In the genomic region with DNA sequence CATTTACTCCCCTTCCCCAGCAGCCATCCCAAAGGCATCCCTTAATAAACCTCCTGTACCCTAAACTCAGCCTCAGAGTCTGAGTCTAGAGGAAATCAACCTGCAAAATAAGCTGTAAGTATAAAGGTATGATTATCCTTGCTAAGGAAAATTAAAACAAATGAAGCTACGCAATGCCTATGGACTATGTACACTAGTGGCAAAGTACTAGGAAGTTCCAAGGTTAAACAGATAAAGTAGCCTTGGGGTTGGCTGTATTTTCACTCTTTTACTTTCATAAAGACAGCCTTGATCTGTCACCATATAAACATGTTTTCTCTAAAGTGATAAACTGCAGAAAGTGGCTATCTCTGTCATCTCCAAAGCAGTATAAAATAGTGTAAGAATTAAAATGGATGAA, we compare ENCODE assay signal across 34 cellular contexts. TPM values are rescaled to one million over a fixed set of nuclear protein-coding genes. Genes with fewer than 3 reads are reported as not detected.
"Had no signal": no experiment of that assay in that cellular context is flagged by ENCODE, and none has a peak within 500 bp of the region (broad histone marks: within the 10 kb centered on the region; RNA-seq: fewer than 3 reads in every experiment).

No MANE protein-coding gene starts in this region.

- H3K9me3 ChIP-seq: adrenal gland, ascending aorta, body of pancreas, breast epithelium had no signal

- ATAC-seq: activated naive CD4-positive, alpha-beta T cell treated with anti-CD3 and anti-CD28 coated beads, Interleukin-2, amount 50 U/mL, for 72 hours; activated naive CD8-positive, alpha-beta T cell treated with anti-CD3 and anti-CD28 coated beads, Interleukin-2, amount 50 U/mL, for 24 hours; activated T-cell treated with anti-CD3 and anti-CD28 coated beads, Interleukin-2, amount 50 U/mL, for 4 hours; activated T-cell treated with anti-CD3 and anti-CD28 coated beads, Interleukin-2, amount 50 U/mL, for 72 hours; activated T-helper 17 cell treated with anti-CD3 and anti-CD28 coated beads, Interleukin-2, amount 50 U/mL, for 72 hours; body of pancreas had no signal

- FAIRE-seq: bronchial epithelial cell had no signal

- H3K27ac ChIP-seq: ascending aorta, body of pancreas, brain microvascular endothelial cell, breast epithelium, cardiac muscle cell had no signal

- H3K4me3 ChIP-seq: adrenal gland, ascending aorta, body of pancreas, breast epithelium, cardiac muscle cell had no signal

- H3K4me1 ChIP-seq: ascending aorta, body of pancreas, breast epithelium had no signal

- DNase-seq: activated effector memory CD4-positive, alpha-beta T cell treated with anti-CD3 and anti-CD28 coated beads, Interleukin-2, amount 50 U/mL, for 16 hours; activated effector memory CD4-positive, alpha-beta T cell treated with Interleukin-2 at 50 U/mL for 16 hours; activated gamma-delta T cell; activated gamma-delta T cell treated with Interleukin-2 at 50 U/mL for 16 hours; activated naive CD4-positive, alpha-beta T cell; activated naive CD4-positive, alpha-beta T cell treated with anti-CD3 and anti-CD28 coated beads for 36 hours; activated naive CD4-positive, alpha-beta T cell treated with anti-CD3 and anti-CD28 coated beads, Interleukin-2, amount 10 ng/mL, durations not matched to agents 7 days and 5 days; activated naive CD4-positive, alpha-beta T cell treated with anti-CD3 and anti-CD28 coated beads, Interleukin-2, amount 50 U/mL, for 16 hours; activated naive CD4-positive, alpha-beta T cell treated with Interleukin-2 at 50 U/mL for 16 hours; activated naive CD8-positive, alpha-beta T cell treated with anti-CD3 and anti-CD28 coated beads for 36 hours; activated naive CD8-positive, alpha-beta T cell treated with anti-CD3 and anti-CD28 coated beads, Interleukin-2, amount 10 ng/mL, durations not matched to agents 7 days and 5 days; activated naive CD8-positive, alpha-beta T cell treated with anti-CD3 and anti-CD28 coated beads, Interleukin-2, amount 50 U/mL, for 24 hours; activated T-cell treated with anti-CD3 and anti-CD28 coated beads, Interleukin-2, amount 50 U/mL, for 1 hour; activated T-cell treated with anti-CD3 and anti-CD28 coated beads, Interleukin-2, amount 50 U/mL, for 24 hours; activated T-cell treated with anti-CD3 and anti-CD28 coated beads, Interleukin-2, amount 50 U/mL, for 4 hours; activated T-cell treated with anti-CD3 and anti-CD28 coated beads, Interleukin-2, amount 50 U/mL, for 48 hours; activated T-cell treated with anti-CD3 and anti-CD28 coated beads, Interleukin-2, amount 50 U/mL, for 72 hours; adrenal gland; amniotic stem cell; amygdala; anterior cingulate cortex; aorta; body of pancreas; brain microvascular endothelial cell; caudate nucleus; central memory CD4-positive, alpha-beta T cell; cerebellar nuclear complex had no signal

- H3K36me3 ChIP-seq: adrenal gland, ascending aorta, brain microvascular endothelial cell, breast epithelium, cardiac muscle cell had no signal

- H3K27me3 ChIP-seq: adrenal gland, ascending aorta, body of pancreas, brain microvascular endothelial cell, cardiac muscle cell had no signal

RNA-seq across cellular contexts. Expression of gene MAP3K15, which starts 35.9 kb away (rescaled TPM):
- total RNA-seq: breast epithelium, cardiac septum had no signal
